ENCODE assay signal across 9 cellular contexts in the genomic region with DNA sequence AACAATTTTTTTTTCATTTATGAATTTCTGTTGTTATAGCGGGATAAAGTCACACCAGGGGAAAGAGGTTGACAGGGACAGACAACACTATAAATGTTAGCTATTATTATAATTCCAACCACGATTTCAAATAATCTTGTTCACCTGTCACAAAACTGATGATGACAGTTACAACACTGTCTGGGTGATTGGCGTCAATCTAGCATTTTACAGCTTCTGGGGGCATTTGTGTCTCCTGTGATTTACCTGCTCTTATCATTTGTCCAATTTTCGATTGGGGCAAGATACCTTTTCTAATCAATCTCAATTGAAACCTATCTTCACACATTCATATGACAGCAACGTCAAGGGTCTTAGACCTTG.
"Had no signal": no experiment of that assay in that cellular context is flagged by ENCODE, and none has a peak within 500 bp of the region (broad histone marks: within the 10 kb centered on the region; RNA-seq: fewer than 3 reads in every experiment).

No MANE protein-coding gene starts in this region.

- ATAC-seq: effector memory CD8-positive, alpha-beta T cell had no signal

- H3K4me1 ChIP-seq: testis had no signal

- H3K27ac ChIP-seq: testis had no signal

- H3K4me3 ChIP-seq: lung, sigmoid colon, testis had no signal

- DNase-seq: activated CD8-positive, alpha-beta memory T cell treated with anti-CD3 and anti-CD28 coated beads, Interleukin-2, amount 50 U/mL, for 4 hours; activated naive CD4-positive, alpha-beta T cell; effector memory CD8-positive, alpha-beta T cell; glutamatergic neuron; immature natural killer cell; left cardiac atrium; sigmoid colon had no signal

- H3K9me3 ChIP-seq: sigmoid colon, testis had no signal

- H3K27me3 ChIP-seq: sigmoid colon, testis had no signal

- H3K36me3 ChIP-seq: sigmoid colon had no signal
